ENCODE assay signal across 14 cellular contexts in the genomic region with DNA sequence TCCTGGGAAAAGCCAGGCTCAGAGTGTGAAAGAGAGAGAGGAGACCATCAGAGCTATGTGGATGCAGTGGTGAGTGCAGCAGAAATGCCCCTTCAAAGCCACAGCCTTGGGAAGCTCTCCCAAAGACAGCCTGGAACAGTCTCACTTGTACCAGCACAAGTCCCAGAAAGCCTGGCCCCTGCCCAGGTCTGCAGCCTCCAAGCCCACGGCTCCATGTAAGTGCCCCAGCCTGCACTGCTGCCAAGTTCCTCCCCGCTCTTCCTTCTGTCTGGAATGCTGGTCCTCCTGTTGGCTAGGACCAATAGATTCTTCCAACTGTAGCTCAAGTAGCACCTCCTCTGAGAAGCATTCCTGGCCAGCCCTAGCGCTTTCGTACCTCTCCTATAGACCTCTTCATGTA.
DNase-seq lines count a peak whose midpoint lies in the region; ATAC-seq and TF ChIP-seq lines count a peak whose summit lies in the region.
"Had no signal": no experiment of that assay in that cellular context is flagged by ENCODE, and none has a peak within 500 bp of the region (broad histone marks: within the 10 kb centered on the region; RNA-seq: fewer than 3 reads in every experiment).

No MANE protein-coding gene starts in this region.

- no peak overlapping the region for H3K4me3 Mint-ChIP-seq in Caco-2 (ENCODE audit: unreplicated experiment)
- H3K4me3 Mint-ChIP-seq in chondrocyte (ENCODE audit: unreplicated experiment): no peak overlapping the region
- H3K4me3 Mint-ChIP-seq: CD14-positive monocyte; CD8-positive, alpha-beta T cell; GM23338 had no signal

- no peak overlapping the region for H3K4ac ChIP-seq in mesenchymal stem cell (ENCODE audit: low read depth in 1 of 2, low read length in 2 of 2)

- H2BK5ac ChIP-seq in mesenchymal stem cell (ENCODE audit: low read depth, low read length, poor library complexity, severe bottlenecking): no peak overlapping the region

- H2BK15ac ChIP-seq in mesenchymal stem cell (ENCODE audit: low read depth, poor library complexity, severe bottlenecking): peak overlapping the region; percentile 81

- H3K23ac ChIP-seq in mesenchymal stem cell (ENCODE audit: low read length in 2 of 2): no peak overlapping the region

- H3K27ac Mint-ChIP-seq in Caco-2 (ENCODE audit: unreplicated experiment) (peak overlapping the region; percentile 12), chondrocyte (ENCODE audit: unreplicated experiment) (peak overlapping the region; percentile 60)
- H3K27ac Mint-ChIP-seq: CD8-positive, alpha-beta T cell; GM23338 had no signal

- H3K27me3 ChIP-seq in Caco-2 (replicated peaks; ENCODE audit: control insufficient read depth, insufficient read depth, low read length): no peaks in the 10 kb centered on the region
- H3K27me3 ChIP-seq in MG63: no peaks in the 10 kb centered on the region
- H3K27me3 ChIP-seq in mesenchymal stem cell (ENCODE audit: control insufficient read depth in 1 of 2, insufficient read depth in 1 of 2, low read length in 2 of 2): peaks cover 0 to 73% of the 10 kb centered on the region in 2 experiments

- peak overlapping the region; percentile 76 for H2AK5ac ChIP-seq in mesenchymal stem cell (ENCODE audit: low read length, severe bottlenecking)

- H3K36me3 ChIP-seq in Caco-2 (ENCODE audit: control insufficient read depth, insufficient read depth, low read length) (no peaks in the 10 kb centered on the region), MG63 (no peaks in the 10 kb centered on the region), mesenchymal stem cell (ENCODE audit: control insufficient read depth in 1 of 2, insufficient read depth in 2 of 2, low read depth in 1 of 2, low read length in 2 of 2) (no peaks in the 10 kb centered on the region)
- H3K36me3 ChIP-seq: HAP-1 had no signal

- H3K18ac ChIP-seq in mesenchymal stem cell (ENCODE audit: low read depth in 1 of 2, low read length in 2 of 2): peak overlapping the region in 1 of 2 experiments; percentile 22

- ATAC-seq in GM18511 (IDR thresholded peaks at IDR 0.05; ENCODE audit: unreplicated experiment) (no peak), HG03439 (IDR thresholded peaks at IDR 0.05; ENCODE audit: unreplicated experiment) (no peak)
- ATAC-seq: CD8-positive, alpha-beta T cell; GM23338; HepG2 had no signal

- no peak overlapping the region for H2AFZ ChIP-seq in mesenchymal stem cell (ENCODE audit: low read depth, low read length)
- H2AFZ ChIP-seq: GM23338 had no signal

- H3K4me3 ChIP-seq in Caco-2 (ENCODE audit: low read depth, low read length) (no peak overlapping the region), MG63 (no peak overlapping the region), mesenchymal stem cell (ENCODE audit: insufficient read depth in 1 of 2, low read depth in 1 of 2, low read length in 2 of 2) (no peak overlapping the region)
- H3K4me3 ChIP-seq: GM23338, HAP-1 had no signal

- H3K4me2 ChIP-seq in mesenchymal stem cell (ENCODE audit: low read length, poor library complexity, severe bottlenecking): no peak overlapping the region
- H3K4me2 ChIP-seq: GM23338 had no signal

- H3K27ac ChIP-seq in mesenchymal stem cell (ENCODE audit: low read length, poor library complexity, severe bottlenecking) (no peak overlapping the region), RWPE1 (no peak overlapping the region)

- H3K27me3 Mint-ChIP-seq in Caco-2 (ENCODE audit: insufficient read depth, unreplicated experiment): no peaks in the 10 kb centered on the region
- no peaks in the 10 kb centered on the region for H3K27me3 Mint-ChIP-seq in chondrocyte (ENCODE audit: low read depth)

- peaks cover 7% of the 10 kb centered on the region for H3K36me3 Mint-ChIP-seq in Caco-2 (ENCODE audit: insufficient read depth, unreplicated experiment)
- H3K36me3 Mint-ChIP-seq in chondrocyte (ENCODE audit: low read depth): no peaks in the 10 kb centered on the region
- H3K36me3 Mint-ChIP-seq: CD14-positive monocyte; CD8-positive, alpha-beta T cell had no signal

- 86% methylated on average over 4 of the region's 4 CpGs for WGBS in mesenchymal stem cell

- POLR2A ChIA-PET in Caco-2 (lab: Charles Lee): no interaction called here
- POLR2A ChIA-PET in RWPE1 (lab: Yijun Ruan, JAX; ENCODE audit: low non-redundant PET): no interaction called here

- no peak for DNase-seq in Caco-2
- DNase-seq in MG63: peak; percentile 26
- DNase-seq in chondrocyte (ENCODE audit: low spot score): no peak
- no peak for DNase-seq in mesenchymal stem cell
- DNase-seq in posterior vena cava (ENCODE audit: low spot score): no peak
- no peak for DNase-seq in RWPE1 (ENCODE audit: low spot score)
- DNase-seq: CD8-positive, alpha-beta T cell; COR-L47 had no signal

- H2BK12ac ChIP-seq in mesenchymal stem cell (ENCODE audit: low read length in 2 of 2): peak overlapping the region in 1 of 2 experiments; percentile 73

- no peaks in the 10 kb centered on the region for H3K79me1 ChIP-seq in mesenchymal stem cell (replicated peaks; ENCODE audit: low read length, poor library complexity, severe bottlenecking)

- H4K91ac ChIP-seq in mesenchymal stem cell (ENCODE audit: low read length): peak overlapping the region; percentile 4

- CTCF ChIA-PET in Caco-2 (lab: Charles Lee) (no interaction called here), RWPE1 (lab: Yijun Ruan, JAX) (interaction anchor here (0.6 kb wide), 1 partner anchor 136 kb away, joined by 3 read pairs; no protein-coding TSS in a partner anchor)

- intact Hi-C loops in Caco-2 (cut with micrococcal nuclease; ENCODE audit: unreplicated experiment) (no loop called here), posterior vena cava (cut with DNase I) (no loop called here)

- peaks cover 8% of the 10 kb centered on the region for H3K4me1 Mint-ChIP-seq in Caco-2 (ENCODE audit: low read depth, unreplicated experiment)
- peaks cover 55% of the 10 kb centered on the region for H3K4me1 Mint-ChIP-seq in chondrocyte (ENCODE audit: low read depth)
- H3K4me1 Mint-ChIP-seq: CD14-positive monocyte had no signal

- H3K4me1 ChIP-seq in Caco-2 (peaks cover 17% of the 10 kb centered on the region), mesenchymal stem cell (ENCODE audit: control insufficient read depth, insufficient read depth, low read depth, low read length) (peaks cover 1% of the 10 kb centered on the region)

- no peak overlapping the region for H3K14ac ChIP-seq in mesenchymal stem cell (ENCODE audit: low read length in 2 of 2)

- peak overlapping the region; percentile 29 for H4K8ac ChIP-seq in mesenchymal stem cell (ENCODE audit: low read length)

- TF ChIP-seq CTCF in Caco-2 (IDR thresholded peaks at IDR 0.05; ENCODE audit: insufficient read depth in 1 of 2, low read depth in 1 of 2, low read length in 1 of 2, severe bottlenecking in 1 of 2, unreplicated experiment in 1 of 2): no peak
- TF ChIP-seq CTCF in chondrocyte (IDR thresholded peaks at IDR 0.05): no peak
- no peak for TF ChIP-seq CTCF in RWPE1 (conservative IDR thresholded peaks at IDR 0.05; ENCODE audit: low read depth)

- no peak overlapping the region for H2BK120ac ChIP-seq in mesenchymal stem cell (ENCODE audit: low read depth, low read length)

- H3K9me3 ChIP-seq in Caco-2 (no peaks in the 10 kb centered on the region), MG63 (peaks cover 6% of the 10 kb centered on the region), mesenchymal stem cell (ENCODE audit: control insufficient read depth, low read length) (no peaks in the 10 kb centered on the region)
- H3K9me3 ChIP-seq: HAP-1 had no signal

- H3K9me3 Mint-ChIP-seq in Caco-2 (ENCODE audit: unreplicated experiment) (peaks cover 15% of the 10 kb centered on the region), chondrocyte (ENCODE audit: low read depth) (no peaks in the 10 kb centered on the region)

- BruUV-seq in Caco-2 (replicated peaks; lab: Mats Ljungman, UMichigan): no TSS peak

- H3K9ac ChIP-seq in mesenchymal stem cell (ENCODE audit: low read length): no peak overlapping the region
